9 cellular contexts compared by ENCODE assay signal in the genomic region with DNA sequence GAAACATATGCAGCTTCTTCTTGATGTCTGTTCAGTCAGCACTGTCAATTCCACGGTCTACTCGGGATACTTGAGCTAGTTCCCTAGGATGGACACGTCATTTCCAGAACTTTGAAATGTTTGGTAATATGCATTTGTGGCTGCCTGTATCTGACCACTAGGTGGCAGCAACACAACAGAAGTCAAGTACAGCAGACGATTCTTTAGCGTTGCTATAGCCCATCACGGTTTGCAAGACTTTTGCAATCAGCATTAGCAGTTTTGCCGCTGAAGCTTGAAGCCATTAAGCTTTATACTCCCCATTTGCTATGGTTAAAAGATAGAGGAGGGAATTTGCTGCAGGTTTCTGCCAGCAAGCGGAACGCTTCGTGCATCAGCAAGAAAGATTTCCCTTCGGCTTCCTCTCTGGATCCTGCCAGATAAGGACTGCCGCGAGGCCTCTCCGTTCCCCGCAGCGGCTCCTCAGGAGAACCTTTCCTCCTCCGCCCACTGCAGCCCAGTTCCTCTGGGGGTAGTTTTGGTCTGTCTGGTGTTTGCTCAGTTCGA.
DNase-seq lines count a peak whose midpoint lies in the region; ATAC-seq and TF ChIP-seq lines count a peak whose summit lies in the region.
"Had no signal": no experiment of that assay in that cellular context is flagged by ENCODE, and none has a peak within 500 bp of the region (broad histone marks: within the 10 kb centered on the region; RNA-seq: fewer than 3 reads in every experiment).

No MANE protein-coding gene starts in this region.

- H3K4me3 ChIP-seq in CD4-positive, CD25-positive, alpha-beta regulatory T cell (ENCODE audit: low read depth, low read length): peak overlapping the region; percentile 49
- H3K4me3 ChIP-seq in LNCaP clone FGC (ENCODE audit: low read depth, low read length) (no peak overlapping the region), SJCRH30 (0 out of 2 replicates have a peak overlapping the region, but pooled peaks have one; percentile 14), osteoblast (ENCODE audit: insufficient read depth, low read length) (peak overlapping the region; percentile 60), thymus (ENCODE audit: low read length) (peak overlapping the region; percentile 25)

- peak; percentile 82 for TF ChIP-seq CTCF in LNCaP clone FGC (IDR thresholded peaks at IDR 0.05; ENCODE audit: control insufficient read depth, extremely low read depth, insufficient read depth)
- peak; percentile 93 for TF ChIP-seq CTCF in osteoblast (IDR thresholded peaks at IDR 0.05; ENCODE audit: extremely low read depth, low read depth, low read length)

- no peaks in the 10 kb centered on the region for H3K36me3 ChIP-seq in CD4-positive, CD25-positive, alpha-beta regulatory T cell (ENCODE audit: control insufficient read depth, insufficient read depth, low read length)
- H3K36me3 ChIP-seq in SJCRH30 (no peaks in the 10 kb centered on the region), osteoblast (ENCODE audit: insufficient read depth, low read length) (no peaks in the 10 kb centered on the region), thymus (ENCODE audit: control insufficient read depth, insufficient read depth) (no peaks in the 10 kb centered on the region)

- peaks cover 4% of the 10 kb centered on the region for H3K27me3 Mint-ChIP-seq in CD4-positive, CD25-positive, alpha-beta regulatory T cell
- H3K27me3 Mint-ChIP-seq: activated naive CD4-positive, alpha-beta T cell treated with anti-CD3 and anti-CD28 coated beads, Interleukin-2, amount 50 U/mL, for 24 hours had no signal

- ATAC-seq in CD4-positive, CD25-positive, alpha-beta regulatory T cell (ENCODE audit: low read depth in 2 of 2): peak; percentile 68 to 83
- peak; percentile 80 for ATAC-seq in GM19467 (IDR thresholded peaks at IDR 0.05; ENCODE audit: unreplicated experiment)

- no peak overlapping the region for H3K27ac Mint-ChIP-seq in CD4-positive, CD25-positive, alpha-beta regulatory T cell
- H3K27ac Mint-ChIP-seq: activated naive CD4-positive, alpha-beta T cell treated with anti-CD3 and anti-CD28 coated beads, Interleukin-2, amount 50 U/mL, for 24 hours had no signal

- H4K20me1 ChIP-seq in osteoblast (ENCODE audit: insufficient read depth, low read length): no peaks in the 10 kb centered on the region

- H3K4me1 Mint-ChIP-seq in CD4-positive, CD25-positive, alpha-beta regulatory T cell: peaks cover 2 to 6% (median 3%) of the 10 kb centered on the region in 4 donors

- peak; percentile 50 to 88 (median 75) for DNase-seq in CD4-positive, CD25-positive, alpha-beta regulatory T cell
- peak; percentile 41 for DNase-seq in LNCaP clone FGC (ENCODE audit: low read depth)
- DNase-seq in SJCRH30: peak; percentile 77 to 92
- peak; percentile 6 to 38 (median 28) for DNase-seq in activated naive CD4-positive, alpha-beta T cell (lab: John Stamatoyannopoulos, UW)
- DNase-seq in germinal center (ENCODE audit: low spot score): peak; percentile 51
- peak; percentile 88 for DNase-seq in osteoblast (ENCODE audit: insufficient read length, low spot score, missing footprints)

- 5% methylated on average over 18 of the region's 18 CpGs for WGBS in thymus

- no peaks in the 10 kb centered on the region for H3K27me3 ChIP-seq in CD4-positive, CD25-positive, alpha-beta regulatory T cell (ENCODE audit: control insufficient read depth, insufficient read depth, low read length)
- H3K27me3 ChIP-seq in SJCRH30: no peaks in the 10 kb centered on the region
- H3K27me3 ChIP-seq in osteoblast (ENCODE audit: insufficient read depth, low read length): no peaks in the 10 kb centered on the region
- H3K27me3 ChIP-seq in thymus (ENCODE audit: control insufficient read depth, insufficient read depth): no peaks in the 10 kb centered on the region

- no peak overlapping the region for H3K27ac ChIP-seq in CD4-positive, CD25-positive, alpha-beta regulatory T cell (ENCODE audit: insufficient read depth, low read length, poor library complexity, severe bottlenecking)
- H3K27ac ChIP-seq in SJCRH30: no peak overlapping the region
- peak overlapping the region; percentile 64 for H3K27ac ChIP-seq in osteoblast (ENCODE audit: low read depth, low read length)
- no peak overlapping the region for H3K27ac ChIP-seq in thymus (ENCODE audit: low read depth)

- H3K9me3 Mint-ChIP-seq in CD4-positive, CD25-positive, alpha-beta regulatory T cell: no peaks in the 10 kb centered on the region
- H3K9me3 Mint-ChIP-seq: activated naive CD4-positive, alpha-beta T cell treated with anti-CD3 and anti-CD28 coated beads, Interleukin-2, amount 50 U/mL, for 24 hours had no signal

- H3K79me2 ChIP-seq in osteoblast (ENCODE audit: insufficient read depth, low read length): no peaks in the 10 kb centered on the region

- H3K4me3 Mint-ChIP-seq in CD4-positive, CD25-positive, alpha-beta regulatory T cell: peak overlapping the region in 2 of 4 donors; percentile 5 to 24
- H3K4me3 Mint-ChIP-seq: activated naive CD4-positive, alpha-beta T cell treated with anti-CD3 and anti-CD28 coated beads, Interleukin-2, amount 50 U/mL, for 24 hours had no signal

- H2AFZ ChIP-seq in osteoblast (ENCODE audit: low read length): peak overlapping the region; percentile 88

- H3K9me3 ChIP-seq in CD4-positive, CD25-positive, alpha-beta regulatory T cell (ENCODE audit: control insufficient read depth in 2 of 2, low read length in 2 of 2): no peaks in the 10 kb centered on the region
- H3K9me3 ChIP-seq in SJCRH30 (replicated peaks) (no peaks in the 10 kb centered on the region), osteoblast (ENCODE audit: low read depth, low read length) (no peaks in the 10 kb centered on the region), thymus (ENCODE audit: control insufficient read depth) (no peaks in the 10 kb centered on the region)

- H3K4me2 ChIP-seq in osteoblast (ENCODE audit: insufficient read depth, low read length): peak overlapping the region; percentile 82

- H3K36me3 Mint-ChIP-seq in CD4-positive, CD25-positive, alpha-beta regulatory T cell: peaks cover 13% of the 10 kb centered on the region

- peaks cover 5% of the 10 kb centered on the region for H3K4me1 ChIP-seq in CD4-positive, CD25-positive, alpha-beta regulatory T cell (ENCODE audit: control insufficient read depth, insufficient read depth, low read length, poor library complexity, severe bottlenecking)
- H3K4me1 ChIP-seq in SJCRH30 (0 out of 2 replicates have a peak, but pooled peaks cover 2% of the 10 kb centered on the region), osteoblast (ENCODE audit: insufficient read depth, low read length) (peaks cover 21% of the 10 kb centered on the region), thymus (ENCODE audit: control insufficient read depth, insufficient read depth, low read length) (no peaks in the 10 kb centered on the region)

Comparison
In these comparisons a context has a peak if more than half of its experiments do, and no peak if none do; other contexts are left out.
1. DNase-seq: peak in every context shown above with its lines; median percentile 88 in osteoblast; 84 in SJCRH30; 75 in CD4-positive, CD25-positive, alpha-beta regulatory T cell; 51 in germinal center; 41 in LNCaP clone FGC; 28 in activated naive CD4-positive, alpha-beta T cell.